Comparison of ENCODE assay signal across 15 cellular contexts in genomic region chr7:143415209-143415608, GRCh38. TPM values are rescaled to one million over a fixed set of nuclear protein-coding genes. Genes with fewer than 3 reads are reported as not detected.
"Had no signal": no experiment of that assay in that cellular context is flagged by ENCODE, and none has a peak within 500 bp of the region (broad histone marks: within the 10 kb centered on the region; RNA-seq: fewer than 3 reads in every experiment).

No MANE protein-coding gene starts in this region.

RNA-seq across cellular contexts. Expression of gene EPHA1, which starts 6.6 kb away (rescaled TPM):
- total RNA-seq: dermis microvascular lymphatic vessel endothelial cell, fibroblast of villous mesenchyme, gastrocnemius medialis, glomerular endothelial cell, osteocyte had no signal

RNA-seq across cellular contexts. Expression of gene TAS2R60, which starts 28.0 kb away (rescaled TPM):
- total RNA-seq: dermis microvascular lymphatic vessel endothelial cell, fibroblast of villous mesenchyme, gastrocnemius medialis, glomerular endothelial cell, kidney, mucosa of gallbladder, osteocyte, prostate gland, right atrium auricular region, skeletal muscle tissue, stomach, thyroid gland, vagina had no signal
- polyA plus RNA-seq: liver, stomach had no signal

RNA-seq across cellular contexts. Expression of gene FAM131B, which starts 52.7 kb away (rescaled TPM):
- polyA plus RNA-seq: naive thymus-derived CD4-positive, alpha-beta T cell had no signal
